9 cellular contexts compared by ENCODE assay signal in genomic region chr10:26725837-26726727, GRCh38. TPM values are rescaled to one million over a fixed set of nuclear protein-coding genes. Genes with fewer than 3 reads are reported as not detected.
DNase-seq lines count a peak whose midpoint lies in the region; ATAC-seq and TF ChIP-seq lines count a peak whose summit lies in the region.
"Had no signal": no experiment of that assay in that cellular context is flagged by ENCODE, and none has a peak within 500 bp of the region (broad histone marks: within the 10 kb centered on the region; RNA-seq: fewer than 3 reads in every experiment).

No MANE protein-coding gene starts in this region.

- H3K9me3 ChIP-seq in adipocyte (ENCODE audit: control insufficient read depth, low read length), result no peaks in the 10 kb centered on the region
- no peaks in the 10 kb centered on the region for H3K9me3 ChIP-seq in heart right ventricle

- no peak overlapping the region for H3K27ac ChIP-seq in heart right ventricle
- H3K27ac ChIP-seq: epithelial cell of prostate had no signal

- no peak overlapping the region for H3K4me3 ChIP-seq in adipocyte (ENCODE audit: low read length)
- H3K4me3 ChIP-seq in heart right ventricle, result no peak overlapping the region

- H3K36me3 ChIP-seq in adipocyte (ENCODE audit: control insufficient read depth, insufficient read depth, low read length, severe bottlenecking), result peaks cover 48% of the 10 kb centered on the region
- H3K36me3 ChIP-seq in heart right ventricle, result peaks cover 0 to 78% (median 5%) of the 10 kb centered on the region in 9 donors

- ATAC-seq in HG03354 (IDR thresholded peaks at IDR 0.05; ENCODE audit: poor library complexity, severe bottlenecking, unreplicated experiment) (peak; percentile 78), heart right ventricle (peak in 5 of 8 donors; percentile 59 to 74 (median 67)), HG03139 (IDR thresholded peaks at IDR 0.05; ENCODE audit: unreplicated experiment) (no peak)

- DNase-seq in NCI-H2029 (lab: John Stamatoyannopoulos, UW) (peak; percentile 1), NCI-H2029 treated with DMSO at 0.1 percent for 48 hours (lab: John Stamatoyannopoulos, UW) (no peak), RKO (ENCODE audit: low spot score) (peak; percentile 74), adipocyte (ENCODE audit: low read depth) (peak; percentile 79), heart right ventricle (peak; percentile 45 to 68), pulmonary artery endothelial cell (ENCODE audit: low read depth, low spot score) (peak; percentile 24)

- TF ChIP-seq CTCF in heart right ventricle (IDR thresholded peaks at IDR 0.05), result peak; percentile 64 to 89 (median 82)

- WGBS in heart right ventricle, 2 donors, result 53 to 59% methylated on average over 8 of the region's 8 CpGs

- H3K9ac ChIP-seq in adipocyte (ENCODE audit: low read length), result no peak overlapping the region

- no peaks in the 10 kb centered on the region for H3K4me1 ChIP-seq in adipocyte (ENCODE audit: control insufficient read depth, insufficient read depth, low read length)
- H3K4me1 ChIP-seq in heart right ventricle, result peaks cover 0 to 6% (median 0%) of the 10 kb centered on the region in 9 donors

- H3K27me3 ChIP-seq in adipocyte (replicated peaks; ENCODE audit: control insufficient read depth, insufficient read depth, low read length) (no peaks in the 10 kb centered on the region), heart right ventricle (no peaks in the 10 kb centered on the region)

- intact Hi-C loops in heart right ventricle (cut with DNase I), result loop anchor here (1.0 to 5.0 kb wide), 7 partner anchors 133 to 157 kb away; partner anchors contain the start of gene ABI1 (in 3 of the 10)

RNA-seq across cellular contexts. Expression of gene PDSS1, which starts 28.6 kb away (rescaled TPM):
- total RNA-seq in heart right ventricle (1 to 10 TPM; 3.7 to 7.2 (median 5.3) TPM), pulmonary artery endothelial cell (8.8 and 9.9 TPM in 2 replicates)
- 10 to 100 TPM; 10.4 to 10.5 TPM for polyA plus RNA-seq in heart right ventricle
